ENCODE assay signal across 17 cellular contexts in genomic region chr1:201459052-201459451, GRCh38. TPM values are rescaled to one million over a fixed set of nuclear protein-coding genes. Genes with fewer than 3 reads are reported as not detected.
A peak's percentile ranks its signal among the peaks of the same experiment; 100 is the strongest.
DNase-seq lines count a peak whose midpoint lies in the region; ATAC-seq, FAIRE-seq and TF ChIP-seq lines count a peak whose summit lies in the region.
"Had no signal": no experiment of that assay in that cellular context is flagged by ENCODE, and none has a peak within 500 bp of the region (broad histone marks: within the 10 kb centered on the region; RNA-seq: fewer than 3 reads in every experiment).

No MANE protein-coding gene starts in this region.

- no peak overlapping the region for H3K18ac ChIP-seq in H1 (ENCODE audit: extremely low read depth, low read length)

- H3K4me3 ChIP-seq in HEK293 (ENCODE audit: low read depth, low read length) (no peak overlapping the region), H1 (ENCODE audit: extremely low read depth in 1 of 4, insufficient read depth in 2 of 4, low read depth in 3 of 4, low read length in 4 of 4) (no peak overlapping the region), psoas muscle (no peak overlapping the region), vagina (no peak overlapping the region)
- H3K4me3 ChIP-seq: HAP-1, Peyer's patch had no signal

- H3K79me1 ChIP-seq in H1 (ENCODE audit: low read depth, low read length) = no peaks in the 10 kb centered on the region

- H3K27me3 ChIP-seq in H1 (replicated peaks in 1 of 4; ENCODE audit: control insufficient read depth in 3 of 4, extremely low read depth in 1 of 4, insufficient read depth in 3 of 4, low read length in 3 of 4) = no peaks in the 10 kb centered on the region
- no peaks in the 10 kb centered on the region for H3K27me3 ChIP-seq in psoas muscle (ENCODE audit: insufficient read depth in 3 of 3, low read length in 2 of 3)
- no peaks in the 10 kb centered on the region for H3K27me3 ChIP-seq in vagina
- H3K27me3 ChIP-seq: Peyer's patch had no signal

- H3K4me1 ChIP-seq in HEK293 (ENCODE audit: control insufficient read depth, insufficient read depth, low read length) (peaks cover 15% of the 10 kb centered on the region), H1 (replicated peaks in 1 of 4; ENCODE audit: control insufficient read depth in 3 of 4, insufficient read depth in 4 of 4, low read length in 3 of 4) (peaks cover 2 to 12% (median 5%) of the 10 kb centered on the region in 4 experiments), psoas muscle (peaks cover 71% of the 10 kb centered on the region), vagina (peaks cover 73% of the 10 kb centered on the region)

- no peak for ATAC-seq in psoas muscle

- TF ChIP-seq POLR2A in H1 (IDR thresholded peaks at IDR 0.05; ENCODE audit: control extremely low read depth in 1 of 2, low read depth in 2 of 2, low read length in 2 of 2) = no peak
- no peak for TF ChIP-seq POLR2A in vagina (IDR thresholded peaks at IDR 0.05)

- no peak overlapping the region for H2BK120ac ChIP-seq in H1 (replicated peaks; ENCODE audit: low read depth, low read length)

- no peak for FAIRE-seq in H1 (lab: Jason Lieb, UNC)
- FAIRE-seq: G401.6 had no signal

- H3K14ac ChIP-seq in H1 (ENCODE audit: insufficient read length) = no peak overlapping the region

- no peak overlapping the region for H4K8ac ChIP-seq in H1 (ENCODE audit: extremely low read depth, insufficient read depth, low read length)

- H2BK20ac ChIP-seq in H1 (ENCODE audit: low read length) = no peak overlapping the region

- no peak overlapping the region for H2BK12ac ChIP-seq in H1 (ENCODE audit: low read depth, low read length)

- no peaks in the 10 kb centered on the region for H3K79me2 ChIP-seq in H1 (ENCODE audit: control insufficient read depth in 1 of 2, insufficient read depth in 2 of 2, low read length in 2 of 2)

- POLR2A ChIA-PET in HEK293 (lab: Yijun Ruan, JAX) (interaction anchor here (1.2 kb wide), 1 partner anchor 10 kb away, joined by 3 read pairs; the partner anchor contains the start of gene PHLDA3), H1 (lab: Charles Lee; ENCODE audit: partially characterized antibody) (interaction anchor here (1.4 kb wide), 2 partner anchors 9 to 41 kb away, joined by 3 to 5 read pairs; partner anchors contain the start of gene PHLDA3)

- CTCF ChIA-PET in HEK293 (lab: Yijun Ruan, JAX) = interaction anchor here (1.7 to 7.2 kb wide), 3 partner anchors 11 to 54 kb away, joined by 5 to 56 read pairs (median 15); no protein-coding TSS in a partner anchor
- CTCF ChIA-PET in H1 (lab: Charles Lee; ENCODE audit: partially characterized antibody) = interaction anchor here (1.4 to 12.7 kb wide), 7 partner anchors 10 to 101 kb away, joined by 3 to 155 read pairs (median 8); partner anchors contain the start of gene PHLDA3

- no peak overlapping the region for H3K4ac ChIP-seq in H1 (replicated peaks; ENCODE audit: insufficient read length, low read depth, low read length)

- H3K4me2 ChIP-seq in H1 (ENCODE audit: insufficient read depth in 1 of 2, low read depth in 2 of 2, low read length in 2 of 2) = no peak overlapping the region

- no peak overlapping the region for H2AFZ ChIP-seq in H1 (ENCODE audit: low read length)

- H4K91ac ChIP-seq in H1 (replicated peaks; ENCODE audit: insufficient read length, low read length) = peak overlapping the region; percentile 47

- H3K23ac ChIP-seq in H1 (ENCODE audit: insufficient read length) = no peak overlapping the region

- no peak for TF ChIP-seq RAD21 in H1 (IDR thresholded peaks at IDR 0.05 in 1 of 2, conservative IDR thresholded peaks at IDR 0.05 in 1 of 2; ENCODE audit: low read depth in 2 of 2, low read length in 2 of 2)

- no peak overlapping the region for H3K56ac ChIP-seq in H1 (replicated peaks; ENCODE audit: insufficient read length, low read depth, low read length)

- peaks cover 0 to under 1% of the 10 kb centered on the region in 2 experiments; a peak in 1 of 3 replicates for H3K36me3 ChIP-seq in HEK293 (ENCODE audit: control insufficient read depth in 2 of 2, insufficient read depth in 1 of 2, low read length in 2 of 2)
- H3K36me3 ChIP-seq in H1 (ENCODE audit: control insufficient read depth in 2 of 4, insufficient read depth in 4 of 4, low read length in 3 of 4) = no peaks in the 10 kb centered on the region
- H3K36me3 ChIP-seq in psoas muscle (ENCODE audit: insufficient read depth in 1 of 2, low read depth in 1 of 2) = no peaks in the 10 kb centered on the region
- H3K36me3 ChIP-seq in vagina = no peaks in the 10 kb centered on the region
- H3K36me3 ChIP-seq: HAP-1, Peyer's patch had no signal

- WGBS in H1 (ENCODE audit: extremely low coverage in 1 of 2, insufficient coverage in 1 of 2, insufficient read length in 1 of 2, insufficient replicate concordance in 2 of 2, low coverage in 1 of 2, low lambda C conversion rate in 2 of 2, missing lambda C conversion rate in 1 of 2), 2 experiments = 87% methylated on average over 3 of the region's 3 CpGs; no CpG with 5 or more reads in 1 of the 2 experiments
- 93 to 100% (median 94%) methylated on average over 3 of the region's 3 CpGs for WGBS in psoas muscle, 3 donors

- H3K9me3 ChIP-seq in HEK293 (ENCODE audit: control insufficient read depth, insufficient read depth, low read depth, low read length) = no peaks in the 10 kb centered on the region
- no peaks in the 10 kb centered on the region for H3K9me3 ChIP-seq in H1 (ENCODE audit: insufficient read depth in 2 of 2, low read depth in 1 of 2, low read length in 1 of 2)
- no peaks in the 10 kb centered on the region for H3K9me3 ChIP-seq in psoas muscle
- no peaks in the 10 kb centered on the region for H3K9me3 ChIP-seq in vagina
- H3K9me3 ChIP-seq: HAP-1, Peyer's patch had no signal

- no peak overlapping the region for H3K27ac ChIP-seq in HEK293 (ENCODE audit: extremely low read depth, low read depth, low read length)
- no peak overlapping the region for H3K27ac ChIP-seq in H1 (ENCODE audit: low read depth, low read length)
- peak overlapping the region; percentile 98 for H3K27ac ChIP-seq in psoas muscle
- peak overlapping the region; percentile 96 for H3K27ac ChIP-seq in vagina
- H3K27ac ChIP-seq: C4-2B, Peyer's patch had no signal

- H3K23me2 ChIP-seq in H1 (ENCODE audit: low read depth, low read length) = no peaks in the 10 kb centered on the region

- H3K9ac ChIP-seq in H1 (replicated peaks in 1 of 4; ENCODE audit: extremely low read depth in 1 of 4, low read depth in 3 of 4, low read length in 3 of 4) = no peak overlapping the region

- TF ChIP-seq CTCF in HEK293 (tag by site-specific recombination; IDR thresholded peaks at IDR 0.05) (no peak), H1 (IDR thresholded peaks at IDR 0.05; ENCODE audit: control extremely low read depth in 1 of 3, insufficient read depth in 1 of 3, low read depth in 1 of 3, low read length in 3 of 3) (no peak), psoas muscle (IDR thresholded peaks at IDR 0.05) (no peak), vagina (IDR thresholded peaks at IDR 0.05) (no peak)

- no peak overlapping the region for H2BK15ac ChIP-seq in H1 (ENCODE audit: low read length)

- DNase-seq in H1 (ENCODE audit: low read depth in 1 of 2, low spot score in 2 of 2) (no peak), psoas muscle (no peak), vagina (ENCODE audit: extremely low spot score in 2 of 2) (no peak), DMS53 treated with DMSO at 0.1 percent for 48 hours (lab: John Stamatoyannopoulos, UW; ENCODE audit: unreplicated experiment) (no peak), GOT3 (lab: John Stamatoyannopoulos, UW) (no peak)
- no peak for DNase-seq in activated T-cell treated with anti-CD3 and anti-CD28 coated beads, Interleukin-2, amount 50 U/mL, for 48 hours
- DNase-seq: KBM-7, NCI-H1105, NCI-H2081, NCI-H2171 treated with DMSO at 0.1 percent for 48 hours, NCI-H446 treated with DMSO at 0.1 percent for 48 hours, Peyer's patch, Right ventricle myocardium superior had no signal

- intact Hi-C loops in psoas muscle (cut with DNase I) = no loop called here
- intact Hi-C loops in vagina (cut with DNase I) = no loop called here

- H4K20me1 ChIP-seq in H1 (replicated peaks in 1 of 2; ENCODE audit: control insufficient read depth in 1 of 2, insufficient read depth in 2 of 2, low read length in 2 of 2) = no peaks in the 10 kb centered on the region

- H2AK5ac ChIP-seq in H1 (ENCODE audit: low read depth, low read length) = no peak overlapping the region

- TF ChIP-seq EP300 in H1 (IDR thresholded peaks at IDR 0.05; ENCODE audit: borderline replicate concordance in 1 of 2, low read depth in 2 of 2, low read length in 2 of 2) = no peak

- no peak overlapping the region for H2BK5ac ChIP-seq in H1 (ENCODE audit: low read depth, low read length)

- H4K5ac ChIP-seq in H1 (ENCODE audit: insufficient read length, low read depth, low read length) = no peak overlapping the region

RNA-seq across cellular contexts. Expression of gene PHLDA3, which starts 9.9 kb away (rescaled TPM):
- 27.5 and 27.7 TPM in 2 replicates for total RNA-seq in H1 (2021; fragmentation: NEBNext Ultra II Directional; extraction: Animal tissue kit (Norgen Biotek cat#: 25700))
- 25.5 and 42.8 TPM in 2 replicates for polyA plus RNA-seq in H1 (2011; rRNA removed)
- polyA plus RNA-seq in H1 (2011; cell fraction: cytosol; rRNA removed) = 54.2 TPM
- polyA plus RNA-seq in H1 (2011; cell fraction: nucleus; rRNA removed) = 49.9 TPM
- polyA plus RNA-seq in H1 (2012, experiment 1 of 2) = 20.2 to 38.8 TPM (median 34.1 TPM) in 4 replicates
- 27.9 TPM for polyA plus RNA-seq in H1 (2012, experiment 2 of 2)
- polyA plus RNA-seq in H1 (2013, experiment 1 of 2) = 10.0 TPM
- polyA plus RNA-seq in H1 (2013, experiment 2 of 2) = 11.0 TPM
- 10.2 and 11.8 TPM in 2 replicates for polyA minus RNA-seq in H1 (2011; rRNA and poly(A)+ RNA removed)
- 26.1 TPM for polyA minus RNA-seq in H1 (2011; cell fraction: cytosol; rRNA and poly(A)+ RNA removed)
- 40.8 TPM for polyA minus RNA-seq in H1 (2011; cell fraction: nucleus; rRNA and poly(A)+ RNA removed)
- total RNA-seq in psoas muscle = 100 to 1,000 TPM in 1 of 4 donors, 10 to 100 TPM in 3; 41.8 to 116 (median 78.9) TPM
- polyA plus RNA-seq in psoas muscle = 10 to 100 TPM; 42.3 to 62.4 (median 55.1) TPM
- 80.5 TPM for total RNA-seq in vagina

RNA-seq across cellular contexts. Expression of gene TNNI1, which starts 37.5 kb away (rescaled TPM):
- 0.29 and 0.50 TPM in 2 replicates for total RNA-seq in H1 (2021; fragmentation: NEBNext Ultra II Directional; extraction: Animal tissue kit (Norgen Biotek cat#: 25700))
- 0.46 and 1.0 TPM in 2 replicates for polyA plus RNA-seq in H1 (2011; rRNA removed)
- 1.5 TPM for polyA plus RNA-seq in H1 (2011; cell fraction: cytosol; rRNA removed)
- 0.81 TPM for polyA plus RNA-seq in H1 (2011; cell fraction: nucleus; rRNA removed)
- 0.54 to 1.4 TPM (median 1.1 TPM) in 4 replicates for polyA plus RNA-seq in H1 (2012, experiment 1 of 2)
- 0.97 TPM for polyA plus RNA-seq in H1 (2012, experiment 2 of 2)
- 0.18 TPM for polyA plus RNA-seq in H1 (2013, experiment 1 of 2)
- 0.20 TPM for polyA plus RNA-seq in H1 (2013, experiment 2 of 2)
- polyA minus RNA-seq in H1 (2011; rRNA and poly(A)+ RNA removed) = 0.28 and 0.34 TPM in 2 replicates
- not detected for polyA minus RNA-seq in H1 (2011; cell fraction: cytosol; rRNA and poly(A)+ RNA removed)
- polyA minus RNA-seq in H1 (2011; cell fraction: nucleus; rRNA and poly(A)+ RNA removed) = not detected
- total RNA-seq in psoas muscle = 1,000 to 10,000 TPM; 2,137 to 4,600 (median 3,389) TPM
- polyA plus RNA-seq in psoas muscle = 1,000 to 10,000 TPM in 2 of 3 donors, 100 to 1,000 TPM in 1; 734 to 2,687 (median 2,500) TPM
- not detected for total RNA-seq in vagina

RNA-seq across cellular contexts. Expression of gene CSRP1, which starts 47.9 kb away (rescaled TPM):
- total RNA-seq in H1 (2021; fragmentation: NEBNext Ultra II Directional; extraction: Animal tissue kit (Norgen Biotek cat#: 25700)) = 22.3 and 24.1 TPM in 2 replicates
- 13.2 and 14.2 TPM in 2 replicates for polyA plus RNA-seq in H1 (2011; rRNA removed)
- polyA plus RNA-seq in H1 (2011; cell fraction: cytosol; rRNA removed) = 13.4 TPM
- 14.7 TPM for polyA plus RNA-seq in H1 (2011; cell fraction: nucleus; rRNA removed)
- polyA plus RNA-seq in H1 (2012, experiment 1 of 2) = 12.4 to 15.0 TPM (median 13.8 TPM) in 4 replicates
- polyA plus RNA-seq in H1 (2012, experiment 2 of 2) = 20.3 TPM
- polyA plus RNA-seq in H1 (2013, experiment 1 of 2) = 15.9 TPM
- 15.4 TPM for polyA plus RNA-seq in H1 (2013, experiment 2 of 2)
- 10.5 and 12.6 TPM in 2 replicates for polyA minus RNA-seq in H1 (2011; rRNA and poly(A)+ RNA removed)
- polyA minus RNA-seq in H1 (2011; cell fraction: cytosol; rRNA and poly(A)+ RNA removed) = 9.5 TPM
- polyA minus RNA-seq in H1 (2011; cell fraction: nucleus; rRNA and poly(A)+ RNA removed) = 9.3 TPM
- total RNA-seq in psoas muscle = 10 to 100 TPM; 14.7 to 27.7 (median 24.3) TPM
- polyA plus RNA-seq in psoas muscle = 10 to 100 TPM; 21.1 to 26.4 (median 23.2) TPM
- total RNA-seq in vagina = 729 TPM

RNA-seq across cellular contexts. Expression of gene LAD1, which starts 59.9 kb away (rescaled TPM):
- total RNA-seq in H1 (2021; fragmentation: NEBNext Ultra II Directional; extraction: Animal tissue kit (Norgen Biotek cat#: 25700)) = 30.5 and 32.8 TPM in 2 replicates
- 9.3 and 12.4 TPM in 2 replicates for polyA plus RNA-seq in H1 (2011; rRNA removed)
- 9.9 TPM for polyA plus RNA-seq in H1 (2011; cell fraction: cytosol; rRNA removed)
- 16.3 TPM for polyA plus RNA-seq in H1 (2011; cell fraction: nucleus; rRNA removed)
- 17.1 to 22.3 TPM (median 20.0 TPM) in 4 replicates for polyA plus RNA-seq in H1 (2012, experiment 1 of 2)
- 21.6 TPM for polyA plus RNA-seq in H1 (2012, experiment 2 of 2)
- 20.5 TPM for polyA plus RNA-seq in H1 (2013, experiment 1 of 2)
- polyA plus RNA-seq in H1 (2013, experiment 2 of 2) = 20.2 TPM
- 7.7 and 10.7 TPM in 2 replicates for polyA minus RNA-seq in H1 (2011; rRNA and poly(A)+ RNA removed)
- polyA minus RNA-seq in H1 (2011; cell fraction: cytosol; rRNA and poly(A)+ RNA removed) = 8.4 TPM
- polyA minus RNA-seq in H1 (2011; cell fraction: nucleus; rRNA and poly(A)+ RNA removed) = 13.1 TPM
- total RNA-seq in psoas muscle = 10 to 100 TPM in 2 of 4 donors, 1 to 10 TPM in 1, under 1 TPM in 1; 0.92 to 17.7 (median 6.0) TPM
- 1 to 10 TPM in 2 of 3 donors, under 1 TPM in 1; 0.23 to 7.4 (median 5.4) TPM for polyA plus RNA-seq in psoas muscle
- 91.8 TPM for total RNA-seq in vagina

Comparison
In these comparisons a context has a peak if more than half of its experiments do, and no peak if none do; other contexts are left out.
1. H3K27ac ChIP-seq: peak in psoas muscle (single experiment) and vagina (single experiment); none in HEK293 (single experiment) and H1 (single experiment).
2. RNA of gene TNNI1, which starts 37.5 kb away (total RNA-seq): 2,137 to 4,600 TPM in psoas muscle; 0.29 to 0.50 TPM in H1 and not detected in vagina (single experiment); every median in the first group is over 1,000 times any median in the second.
3. RNA of gene CSRP1, which starts 47.9 kb away (total RNA-seq): 729 TPM in vagina (single experiment); 14.7 to 27.7 TPM in psoas muscle and 22.3 to 24.1 TPM in H1; every median in the first group is over 10 times any median in the second.